In the genomic region with DNA sequence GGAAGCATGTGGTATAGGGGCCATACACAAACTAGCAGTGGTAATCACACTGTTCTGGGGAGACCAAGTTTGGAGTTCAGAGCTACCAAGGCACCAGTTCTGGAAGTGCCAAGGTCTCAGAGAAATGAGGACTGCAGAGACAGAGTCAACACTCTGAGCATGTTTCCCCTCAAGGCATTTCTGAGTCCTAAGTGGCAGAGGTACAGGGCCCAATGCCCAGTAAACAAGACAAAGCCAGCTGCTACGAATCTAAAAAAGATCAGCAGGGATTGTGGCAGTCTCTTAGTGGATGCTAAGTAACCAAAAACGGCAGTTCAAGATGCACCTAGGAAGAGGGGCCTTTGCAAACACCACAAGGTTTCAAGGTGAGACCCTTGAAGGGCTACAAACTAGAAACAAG, we compare ENCODE assay signal across 18 cellular contexts.
DNase-seq lines count a peak whose midpoint lies in the region; ATAC-seq and TF ChIP-seq lines count a peak whose summit lies in the region.
"Had no signal": no experiment of that assay in that cellular context is flagged by ENCODE, and none has a peak within 500 bp of the region (broad histone marks: within the 10 kb centered on the region; RNA-seq: fewer than 3 reads in every experiment).

No MANE protein-coding gene starts in this region.

- H3K9me3 Mint-ChIP-seq in activated CD4-positive, alpha-beta T cell treated with anti-CD3 and anti-CD28 coated beads, Interleukin-2, amount 10 ng/mL, durations not matched to agents 24 days and 14 days = peaks cover 9% of the 10 kb centered on the region
- peaks cover 12 to 27% (median 19%) of the 10 kb centered on the region in 5 experiments for H3K9me3 Mint-ChIP-seq in brain

- peaks cover 1% of the 10 kb centered on the region for H3K36me3 Mint-ChIP-seq in activated CD4-positive, alpha-beta T cell treated with anti-CD3 and anti-CD28 coated beads, Interleukin-2, amount 10 ng/mL, durations not matched to agents 24 days and 14 days (ENCODE audit: low read depth)
- H3K36me3 Mint-ChIP-seq in brain = peaks cover 55% of the 10 kb centered on the region

- ATAC-seq in HG03432 (IDR thresholded peaks at IDR 0.05; ENCODE audit: unreplicated experiment) = no peak
- ATAC-seq: GM12878, K562 had no signal

- H3K4me1 ChIP-seq in skeletal muscle tissue (ENCODE audit: control insufficient read depth in 3 of 3, insufficient read depth in 3 of 3, low read length in 3 of 3) = peaks cover 24 to 36% (median 28%) of the 10 kb centered on the region in 3 donors

- peak overlapping the region; percentile 26 for H3K27ac ChIP-seq in skeletal muscle tissue (ENCODE audit: low read depth, low read length)
- H3K27ac ChIP-seq: 22Rv1; BLaER1 treated with 17β-estradiol and CSF1 and Interleukin-3, amounts not matched to agents 10 nM and 100 nM; GM23248; HL-60 had no signal

- peaks cover 13% of the 10 kb centered on the region for H3K4me1 Mint-ChIP-seq in activated CD4-positive, alpha-beta T cell treated with anti-CD3 and anti-CD28 coated beads, Interleukin-2, amount 10 ng/mL, durations not matched to agents 24 days and 14 days
- H3K4me1 Mint-ChIP-seq in brain = peaks cover 20% of the 10 kb centered on the region

- H3K27me3 ChIP-seq in skeletal muscle tissue (ENCODE audit: control insufficient read depth in 3 of 3, insufficient read depth in 3 of 3, low read length in 3 of 3) = no peaks in the 10 kb centered on the region
- H3K27me3 ChIP-seq: BLaER1 treated with 17β-estradiol and CSF1 and Interleukin-3, amounts not matched to agents 10 nM and 100 nM had no signal

- peak overlapping the region; percentile 37 for H3K27ac Mint-ChIP-seq in activated CD4-positive, alpha-beta T cell treated with anti-CD3 and anti-CD28 coated beads, Interleukin-2, amount 10 ng/mL, durations not matched to agents 24 days and 14 days
- H3K27ac Mint-ChIP-seq in brain = peak overlapping the region in 3 of 5 experiments; percentile 69 to 85 (median 76)

- H3K36me3 ChIP-seq in skeletal muscle tissue (ENCODE audit: control insufficient read depth in 3 of 3, insufficient read depth in 3 of 3, low read length in 3 of 3) = peaks cover 0 to 3% (median 3%) of the 10 kb centered on the region in 3 donors

- H3K27me3 Mint-ChIP-seq in activated CD4-positive, alpha-beta T cell treated with anti-CD3 and anti-CD28 coated beads, Interleukin-2, amount 10 ng/mL, durations not matched to agents 24 days and 14 days = no peaks in the 10 kb centered on the region
- H3K27me3 Mint-ChIP-seq in brain = no peaks in the 10 kb centered on the region

- H3K9me3 ChIP-seq in skeletal muscle tissue (ENCODE audit: control insufficient read depth in 3 of 3, low read length in 3 of 3) = no peaks in the 10 kb centered on the region

- H3K4me3 ChIP-seq in skeletal muscle tissue (ENCODE audit: low read length in 3 of 3) = peak overlapping the region in 1 of 3 donors; percentile 1
- H3K4me3 ChIP-seq: BLaER1 treated with 17β-estradiol and CSF1 and Interleukin-3, amounts not matched to agents 10 nM and 100 nM; GM12878; GM23248; K562 had no signal

- no peak for TF ChIP-seq CTCF in brain (conservative IDR thresholded peaks at IDR 0.05)

- intact Hi-C loops in activated CD4-positive, alpha-beta T cell treated with anti-CD3 and anti-CD28 coated beads, Interleukin-2, amount 10 ng/mL, durations not matched to agents 24 days and 14 days (cut with micrococcal nuclease) = loop anchor here (1.0 kb wide), 1 partner anchor 19 kb away; no protein-coding TSS in a partner anchor

- H3K4me3 Mint-ChIP-seq in activated CD4-positive, alpha-beta T cell treated with anti-CD3 and anti-CD28 coated beads, Interleukin-2, amount 10 ng/mL, durations not matched to agents 24 days and 14 days = no peak overlapping the region
- no peak overlapping the region for H3K4me3 Mint-ChIP-seq in brain

- no peak overlapping the region for H3K9ac ChIP-seq in skeletal muscle tissue (ENCODE audit: low read depth in 1 of 3, low read length in 3 of 3)
- H3K9ac ChIP-seq: BLaER1 treated with 17β-estradiol and CSF1 and Interleukin-3, amounts not matched to agents 10 nM and 100 nM; GM23248 had no signal

- no peak for DNase-seq in activated CD4-positive, alpha-beta T cell treated with anti-CD3 and anti-CD28 coated beads, Interleukin-2, amount 10 ng/mL, durations not matched to agents 24 days and 14 days
- DNase-seq in activated CD4-positive, alpha-beta T cell treated with anti-CD3 and anti-CD28 coated beads, Interleukin-2, amount 50 U/mL, for 4 hours = no peak
- DNase-seq in mesenteric fat pad (ENCODE audit: low spot score) (peak; percentile 18), GF-D8 (lab: John Stamatoyannopoulos, UW) (no peak), CD1c-positive myeloid dendritic cell (ENCODE audit: extremely low spot score) (no peak)
- DNase-seq: GM23248, NCI-H1048, NCI-H1694, NCI-H345, NCI-H526 treated with DMSO at 0.1 percent for 48 hours had no signal
